Comparison of ENCODE assay signal across 8 cellular contexts in genomic region chr9:96071245-96072124, GRCh38.
A peak's percentile ranks its signal among the peaks of the same experiment; 100 is the strongest.
DNase-seq lines count a peak whose midpoint lies in the region; ATAC-seq and TF ChIP-seq lines count a peak whose summit lies in the region.

No MANE protein-coding gene starts in this region.

- no peak for DNase-seq in BJ (ENCODE audit: low read depth)
- peak; percentile 38 for DNase-seq in SK-N-DZ (ENCODE audit: low spot score)
- DNase-seq in fibroblast of gingiva (ENCODE audit: low read depth), result peak; percentile 56
- DNase-seq in sciatic nerve (ENCODE audit: low spot score), result no peak
- DNase-seq in NCI-H510A (lab: John Stamatoyannopoulos, UW), result no peak

- ATAC-seq in GM18868 (IDR thresholded peaks at IDR 0.05; ENCODE audit: unreplicated experiment) (peak; percentile 61), sciatic nerve (peak; percentile 33), GM21423 (IDR thresholded peaks at IDR 0.05; ENCODE audit: unreplicated experiment) (no peak), GM19397 (IDR thresholded peaks at IDR 0.05; ENCODE audit: unreplicated experiment) (no peak)

- intact Hi-C loops in sciatic nerve (cut with DNase I), result no loop called here

- POLR2A ChIA-PET in BJ (lab: Charles Lee), result no interaction called here

- H3K4me3 ChIP-seq in BJ (ENCODE audit: low read depth, low read length), result no peak overlapping the region

- CTCF ChIA-PET in BJ (lab: Yijun Ruan, JAX), result interaction anchor here (0.8 to 2.1 kb wide), 4 partner anchors 10 to 303 kb away, joined by 3 to 8 read pairs (median 4); no protein-coding TSS in a partner anchor

- TF ChIP-seq CTCF in BJ (IDR thresholded peaks at IDR 0.05; ENCODE audit: insufficient read depth, low read depth, low read length), result peak; percentile 47

- H3K27me3 ChIP-seq in BJ (ENCODE audit: control insufficient read depth, insufficient read depth, low read length), result peaks cover 2% of the 10 kb centered on the region

- H3K36me3 ChIP-seq in BJ (ENCODE audit: control insufficient read depth, insufficient read depth, low read length), result no peaks in the 10 kb centered on the region

Comparison
In these comparisons a context has a peak if more than half of its experiments do, and no peak if none do; other contexts are left out.
1. DNase-seq: peak in SK-N-DZ (single experiment) and fibroblast of gingiva (single experiment); none in BJ (single experiment), sciatic nerve (single experiment) and NCI-H510A (single experiment).
2. ATAC-seq: peak in GM18868 (single experiment) and sciatic nerve (single experiment); none in GM21423 (single experiment) and GM19397 (single experiment).